ENCODE assay signal across 1 cellular context in genomic region chr14:95514131-95515079, GRCh38.
TF ChIP-seq lines count a peak whose summit lies in the region.

No MANE protein-coding gene starts in this region.

TF ChIP-seq in IMR-90, 13 proteins besides CTCF, POLR2A, EP300 and RAD21 (continued from another document):
- TF ChIP-seq RCOR1 (IDR thresholded peaks at IDR 0.05; ENCODE audit: insufficient replicate concordance, low read length) (no peak), BHLHE40 (IDR thresholded peaks at IDR 0.05; ENCODE audit: low read depth, low read length) (no peak), FOS (IDR thresholded peaks at IDR 0.05; ENCODE audit: low read depth, low read length) (no peak), MAZ (IDR thresholded peaks at IDR 0.05; ENCODE audit: borderline replicate concordance, low read depth, low read length) (no peak), USF2 (IDR thresholded peaks at IDR 0.05; ENCODE audit: low read depth, low read length) (no peak), ELK1 (IDR thresholded peaks at IDR 0.05; ENCODE audit: borderline replicate concordance, low read depth, low read length) (no peak), RFX5 (IDR thresholded peaks at IDR 0.05; ENCODE audit: low read depth, low read length) (no peak)
